Comparison of ENCODE assay signal across 22 cellular contexts in genomic region chr3:27504749-27505148, GRCh38. TPM values are rescaled to one million over a fixed set of nuclear protein-coding genes. Genes with fewer than 3 reads are reported as not detected.
A peak's percentile ranks its signal among the peaks of the same experiment; 100 is the strongest.
DNase-seq lines count a peak whose midpoint lies in the region; ATAC-seq, FAIRE-seq and TF ChIP-seq lines count a peak whose summit lies in the region.
"Had no signal": no experiment of that assay in that cellular context is flagged by ENCODE, and none has a peak within 500 bp of the region (broad histone marks: within the 10 kb centered on the region; RNA-seq: fewer than 3 reads in every experiment).

No MANE protein-coding gene starts in this region.

- ATAC-seq in SK-N-SH treated with all-trans-retinoic acid at 6 μM for 48 hours: peak; percentile 14; the same call in 1 of the 3 replicates
- no peak for ATAC-seq in GM18861 (IDR thresholded peaks at IDR 0.05; ENCODE audit: unreplicated experiment)
- ATAC-seq: activated T-cell treated with anti-CD3 and anti-CD28 coated beads, Interleukin-2, amount 50 U/mL, for 4 hours; heart right ventricle; naive thymus-derived CD4-positive, alpha-beta T cell; T-cell had no signal

- no peak for TF ChIP-seq CTCF in fibroblast of the aortic adventitia (IDR thresholded peaks at IDR 0.05; ENCODE audit: insufficient read depth, low read length)
- no peak for TF ChIP-seq CTCF in RWPE1 (conservative IDR thresholded peaks at IDR 0.05; ENCODE audit: low read depth)

- POLR2A ChIA-PET in RWPE1 (lab: Yijun Ruan, JAX; ENCODE audit: low non-redundant PET): no interaction called here

- peak; percentile 93 for FAIRE-seq in G401.6 (lab: Jason Lieb, UNC)
- FAIRE-seq: TTC549 had no signal

- DNase-seq in fibroblast of the aortic adventitia (ENCODE audit: low read depth): peak; percentile 40
- peak; percentile 76 for DNase-seq in renal cortical epithelial cell (ENCODE audit: low read depth)
- DNase-seq in RWPE1 (ENCODE audit: low spot score): no peak
- DNase-seq in NCI-H524 (lab: John Stamatoyannopoulos, UW): no peak
- DNase-seq in NCI-H2227 treated with DMSO at 0.1 percent for 48 hours (lab: John Stamatoyannopoulos, UW): no peak
- DNase-seq: activated CD4-positive, alpha-beta T cell treated with anti-CD3 and anti-CD28 coated beads for 1 hour; activated T-cell treated with anti-CD3 and anti-CD28 coated beads, Interleukin-2, amount 50 U/mL, for 4 hours; amygdala; CD4-positive, CD25-positive, alpha-beta regulatory T cell; heart right ventricle; naive thymus-derived CD4-positive, alpha-beta T cell; NCI-H510A treated with DMSO at 0.1 percent for 48 hours; SIG-M5; stimulated activated CD4-positive, alpha-beta T cell treated with anti-CD3 and anti-CD28 coated beads, Interleukin-4, amount 100 ng/mL, for 4 hours; stimulated activated naive CD4-positive, alpha-beta T cell treated with Interleukin-2 at 50 U/mL for 16 hours; T-cell had no signal

- CTCF ChIA-PET in RWPE1 (lab: Yijun Ruan, JAX): no interaction called here

- H3K27ac ChIP-seq in RWPE1: no peak overlapping the region
- H3K27ac ChIP-seq: cardiac muscle cell, heart right ventricle, right atrium auricular region had no signal

- no peak overlapping the region for H3K4me3 ChIP-seq in fibroblast of the aortic adventitia (ENCODE audit: low read depth, low read length)
- H3K4me3 ChIP-seq: cardiac muscle cell, heart right ventricle, right atrium auricular region had no signal

TF ChIP-seq in SK-N-SH treated with all-trans-retinoic acid at 6 μM for 48 hours, 23 proteins besides CTCF, POLR2A, EP300 and RAD21:
- TF ChIP-seq ZC3H10 (CRISPR knock-in tag; IDR thresholded peaks at IDR 0.05): no peak
- no peak for TF ChIP-seq CSRNP3 (CRISPR knock-in tag; IDR thresholded peaks at IDR 0.05)
- no peak for TF ChIP-seq SNAI2 (CRISPR knock-in tag; IDR thresholded peaks at IDR 0.05)
- TF ChIP-seq ZFP3 (CRISPR knock-in tag; IDR thresholded peaks at IDR 0.05): no peak
- no peak for TF ChIP-seq RARB (CRISPR knock-in tag; IDR thresholded peaks at IDR 0.05)

RNA-seq across cellular contexts. Expression of gene SLC4A7, which starts 20.6 kb away (rescaled TPM):
- total RNA-seq in fibroblast of the aortic adventitia (ENCODE audit: low replicate concordance) (165 and 450 TPM in 2 replicates), renal cortical epithelial cell (105 and 195 TPM in 2 replicates)

Comparison
In these comparisons a context has a peak if more than half of its experiments do, and no peak if none do; other contexts are left out.
1. DNase-seq: peak in fibroblast of the aortic adventitia (single experiment) and renal cortical epithelial cell (single experiment); none in RWPE1 (single experiment), NCI-H524 (0 of 2) and NCI-H2227 treated with DMSO at 0.1 percent for 48 hours (single experiment).